8 cellular contexts compared by ENCODE assay signal in the genomic region with DNA sequence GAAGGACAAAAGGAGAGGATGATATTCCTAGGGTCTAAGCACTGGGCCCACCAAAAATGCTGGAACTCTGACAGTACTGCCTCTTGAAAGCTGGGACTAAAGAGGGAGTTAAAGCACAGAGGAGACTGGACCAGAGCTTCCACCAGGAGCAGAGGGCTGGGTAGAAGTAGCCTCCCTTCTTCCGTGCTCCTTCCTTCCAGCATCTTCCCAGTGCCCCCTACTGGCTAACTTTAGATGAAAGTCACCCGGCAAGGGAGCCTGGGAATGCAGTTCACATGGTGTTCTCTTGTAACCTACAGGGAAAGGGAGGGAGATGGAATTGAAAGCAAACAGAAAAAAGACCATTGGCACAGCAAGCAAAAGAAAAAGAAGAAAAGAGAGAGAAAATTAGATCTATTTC.
A peak's percentile ranks its signal among the peaks of the same experiment; 100 is the strongest.
DNase-seq lines count a peak whose midpoint lies in the region; ATAC-seq and TF ChIP-seq lines count a peak whose summit lies in the region.

No MANE protein-coding gene starts in this region.

- no peaks in the 10 kb centered on the region for H3K79me2 ChIP-seq in osteoblast (ENCODE audit: insufficient read depth, low read length)

- peak overlapping the region; percentile 84 for H2AFZ ChIP-seq in osteoblast (ENCODE audit: low read length)

- ATAC-seq in HG02938 (IDR thresholded peaks at IDR 0.05; ENCODE audit: unreplicated experiment), result peak; percentile 63

- POLR2A ChIA-PET in AG04449 (lab: Yijun Ruan, JAX), result no interaction called here

- TF ChIP-seq POLR2A in Peyer's patch (IDR thresholded peaks at IDR 0.05), result no peak

- H3K4me2 ChIP-seq in osteoblast (ENCODE audit: insufficient read depth, low read length), result no peak overlapping the region

- no peaks in the 10 kb centered on the region for H3K9me3 ChIP-seq in Peyer's patch
- no peaks in the 10 kb centered on the region for H3K9me3 ChIP-seq in osteoblast (ENCODE audit: low read depth, low read length)

- no peaks in the 10 kb centered on the region for H3K36me3 ChIP-seq in Peyer's patch
- no peaks in the 10 kb centered on the region for H3K36me3 ChIP-seq in osteoblast (ENCODE audit: insufficient read depth, low read length)

- H3K27ac ChIP-seq in Peyer's patch, result no peak overlapping the region
- peak overlapping the region; percentile 26 for H3K27ac ChIP-seq in osteoblast (ENCODE audit: low read depth, low read length)

- H3K27me3 ChIP-seq in Peyer's patch, result no peaks in the 10 kb centered on the region
- no peaks in the 10 kb centered on the region for H3K27me3 ChIP-seq in osteoblast (ENCODE audit: insufficient read depth, low read length)

- peak; percentile 64 for TF ChIP-seq CTCF in AG04449 (IDR thresholded peaks at IDR 0.05; ENCODE audit: insufficient read depth, low read length, missing control alignments)
- TF ChIP-seq CTCF in GM12872 (IDR thresholded peaks at IDR 0.05; ENCODE audit: insufficient read depth, low read depth, low read length), result peak; percentile 73
- TF ChIP-seq CTCF in Peyer's patch (IDR thresholded peaks at IDR 0.05), result peak in 4 of 6 experiments; percentile 13 to 32 (median 22)
- peak; percentile 92 for TF ChIP-seq CTCF in osteoblast (IDR thresholded peaks at IDR 0.05; ENCODE audit: extremely low read depth, low read depth, low read length)

- no peak overlapping the region for H3K4me3 ChIP-seq in AG04449 (ENCODE audit: low read depth, low read length)
- no peak overlapping the region for H3K4me3 ChIP-seq in Peyer's patch
- no peak overlapping the region for H3K4me3 ChIP-seq in osteoblast (ENCODE audit: insufficient read depth, low read length)

- H3K4me1 ChIP-seq in Peyer's patch (no peaks in the 10 kb centered on the region), osteoblast (ENCODE audit: insufficient read depth, low read length) (peaks cover 23% of the 10 kb centered on the region)

- CTCF ChIA-PET in AG04449 (lab: Yijun Ruan, JAX), result interaction anchor here (0.5 to 1.9 kb wide), 32 partner anchors 10 to 537 kb away, joined by 3 to 14 read pairs (median 3); partner anchors contain the start of gene COL8A1

- DNase-seq in AG04449 (ENCODE audit: low read depth, low spot score) (no peak), Peyer's patch (peak in 1 of 3 donors; percentile 47), fibroblast of gingiva (ENCODE audit: low read depth) (peak; percentile 72), osteoblast (ENCODE audit: insufficient read length, low spot score, missing footprints) (peak; percentile 82), NCI-H2171 treated with DMSO at 0.1 percent for 48 hours (lab: John Stamatoyannopoulos, UW) (no peak), GM19240 (ENCODE audit: insufficient read length, low spot score) (no peak)

- no peaks in the 10 kb centered on the region for H4K20me1 ChIP-seq in osteoblast (ENCODE audit: insufficient read depth, low read length)

Comparison
In these comparisons a context has a peak if more than half of its experiments do, and no peak if none do; other contexts are left out.
1. DNase-seq: peak in fibroblast of gingiva (single experiment) and osteoblast (single experiment); none in AG04449 (single experiment), NCI-H2171 treated with DMSO at 0.1 percent for 48 hours (single experiment) and GM19240 (single experiment).
2. CTCF ChIP-seq: peak in every context shown above with its lines; median percentile 92 in osteoblast; 73 in GM12872; 64 in AG04449; 22 in Peyer's patch.